In genomic region chr19:51183629-51184028, GRCh38 we compare ENCODE assay signal across 25 cellular contexts. TPM values are rescaled to one million over a fixed set of nuclear protein-coding genes. Genes with fewer than 3 reads are reported as not detected.
DNase-seq lines count a peak whose midpoint lies in the region; ATAC-seq and TF ChIP-seq lines count a peak whose summit lies in the region.
"Had no signal": no experiment of that assay in that cellular context is flagged by ENCODE, and none has a peak within 500 bp of the region (broad histone marks: within the 10 kb centered on the region; RNA-seq: fewer than 3 reads in every experiment).

No MANE protein-coding gene starts in this region.

- peak overlapping the region; percentile 64 for H3K27ac Mint-ChIP-seq in activated naive CD8-positive, alpha-beta T cell
- no peak overlapping the region for H3K27ac Mint-ChIP-seq in activated naive CD8-positive, alpha-beta T cell treated with anti-CD3 and anti-CD28 coated beads for 36 hours
- no peak overlapping the region for H3K27ac Mint-ChIP-seq in endothelial cell (ENCODE audit: unreplicated experiment)
- H3K27ac Mint-ChIP-seq: CD8-positive, alpha-beta T cell had no signal

- H3K4me3 ChIP-seq in neuronal stem cell (ENCODE audit: low read length in 2 of 2) (no peak overlapping the region), gastroesophageal sphincter (no peak overlapping the region)
- H3K4me3 ChIP-seq: PC-9, SJSA1 had no signal

- no peaks in the 10 kb centered on the region for H3K36me3 ChIP-seq in neuronal stem cell (replicated peaks in 1 of 2; ENCODE audit: control insufficient read depth in 2 of 2, insufficient read depth in 2 of 2, low read length in 2 of 2)
- H3K36me3 ChIP-seq in gastroesophageal sphincter = no peaks in the 10 kb centered on the region
- H3K36me3 ChIP-seq: SJSA1 had no signal

- H2BK5ac ChIP-seq in neuronal stem cell (ENCODE audit: low read length) = peak overlapping the region; percentile 49

- peaks cover 3% of the 10 kb centered on the region for H3K4me1 Mint-ChIP-seq in activated naive CD8-positive, alpha-beta T cell (ENCODE audit: low read depth)
- peaks cover 2% of the 10 kb centered on the region for H3K4me1 Mint-ChIP-seq in activated naive CD8-positive, alpha-beta T cell treated with anti-CD3 and anti-CD28 coated beads for 36 hours
- H3K4me1 Mint-ChIP-seq in endothelial cell (ENCODE audit: unreplicated experiment) = peaks cover 13% of the 10 kb centered on the region

- no peak overlapping the region for H2BK12ac ChIP-seq in neuronal stem cell (ENCODE audit: low read length)

- H2AFZ ChIP-seq in neuronal stem cell (ENCODE audit: low read length) = no peak overlapping the region
- H2AFZ ChIP-seq: PC-9 had no signal

- TF ChIP-seq CTCF in endothelial cell (IDR thresholded peaks at IDR 0.05; ENCODE audit: unreplicated experiment) = no peak
- no peak for TF ChIP-seq CTCF in gastroesophageal sphincter (IDR thresholded peaks at IDR 0.05)

- TF ChIP-seq POLR2A in gastroesophageal sphincter (IDR thresholded peaks at IDR 0.05) = no peak

- H4K8ac ChIP-seq in neuronal stem cell (ENCODE audit: low read depth, low read length) = no peak overlapping the region

- no peak overlapping the region for H3K4ac ChIP-seq in neuronal stem cell (ENCODE audit: low read length)

- H3K9ac ChIP-seq in neuronal stem cell (ENCODE audit: low read depth, low read length, poor library complexity) = no peak overlapping the region

- H3K4me1 ChIP-seq in neuronal stem cell (ENCODE audit: control insufficient read depth in 2 of 2, insufficient read depth in 1 of 2, low read depth in 1 of 2, low read length in 2 of 2) (no peaks in the 10 kb centered on the region), gastroesophageal sphincter (no peaks in the 10 kb centered on the region)
- H3K4me1 ChIP-seq: SJSA1 had no signal

- no peak overlapping the region for H2AK5ac ChIP-seq in neuronal stem cell (ENCODE audit: low read depth, low read length)

- peaks cover 2% of the 10 kb centered on the region for H3K79me1 ChIP-seq in neuronal stem cell (ENCODE audit: low read depth, low read length)

- WGBS in neuronal stem cell (ENCODE audit: extremely low coverage in 2 of 2, insufficient read length in 2 of 2, insufficient replicate concordance in 1 of 2), 2 donors = no CpG with 5 or more reads among the region's 8 CpGs
- WGBS in gastroesophageal sphincter (ENCODE audit: low coverage in 1 of 2), 2 donors = 40 to 81% methylated on average over 3 of the region's 8 CpGs

- no peak overlapping the region for H3K4me3 Mint-ChIP-seq in activated naive CD8-positive, alpha-beta T cell
- no peak overlapping the region for H3K4me3 Mint-ChIP-seq in activated naive CD8-positive, alpha-beta T cell treated with anti-CD3 and anti-CD28 coated beads for 36 hours
- peak overlapping the region; percentile 71 for H3K4me3 Mint-ChIP-seq in endothelial cell (ENCODE audit: unreplicated experiment)
- H3K4me3 Mint-ChIP-seq: CD8-positive, alpha-beta T cell had no signal

- no peak overlapping the region for H2BK120ac ChIP-seq in neuronal stem cell (ENCODE audit: low read depth, low read length)

- no peaks in the 10 kb centered on the region for H3K9me3 Mint-ChIP-seq in activated naive CD8-positive, alpha-beta T cell (ENCODE audit: low read depth)
- H3K9me3 Mint-ChIP-seq in activated naive CD8-positive, alpha-beta T cell treated with anti-CD3 and anti-CD28 coated beads for 36 hours = no peaks in the 10 kb centered on the region
- no peaks in the 10 kb centered on the region for H3K9me3 Mint-ChIP-seq in endothelial cell (ENCODE audit: unreplicated experiment)
- H3K9me3 Mint-ChIP-seq: CD8-positive, alpha-beta T cell had no signal

- peaks cover 8% of the 10 kb centered on the region for H3K27me3 Mint-ChIP-seq in activated naive CD8-positive, alpha-beta T cell
- H3K27me3 Mint-ChIP-seq in activated naive CD8-positive, alpha-beta T cell treated with anti-CD3 and anti-CD28 coated beads for 36 hours = peaks cover 22% of the 10 kb centered on the region
- peaks cover 10% of the 10 kb centered on the region for H3K27me3 Mint-ChIP-seq in endothelial cell (ENCODE audit: unreplicated experiment)

- peaks cover 0 to 40% (median 7%) of the 10 kb centered on the region in 3 experiments for H3K27me3 ChIP-seq in neuronal stem cell (ENCODE audit: control insufficient read depth in 3 of 3, insufficient read depth in 3 of 3, low read depth in 1 of 3, low read length in 3 of 3)
- H3K27me3 ChIP-seq in gastroesophageal sphincter = peaks cover 49% of the 10 kb centered on the region

- no peak for TF ChIP-seq EP300 in gastroesophageal sphincter (IDR thresholded peaks at IDR 0.05)

- H3K4me2 ChIP-seq in neuronal stem cell (ENCODE audit: insufficient read depth, low read length, poor library complexity, severe bottlenecking) = no peak overlapping the region
- H3K4me2 ChIP-seq: PC-9 had no signal

- ATAC-seq in GM21526 (IDR thresholded peaks at IDR 0.05; ENCODE audit: low FRiP score, unreplicated experiment) (no peak), gastroesophageal sphincter (no peak)
- ATAC-seq: CD8-positive, alpha-beta T cell; Right ventricle myocardium inferior had no signal

- no peak overlapping the region for H4K91ac ChIP-seq in neuronal stem cell (ENCODE audit: low read depth, low read length, poor library complexity)

- no peaks in the 10 kb centered on the region for H3K36me3 Mint-ChIP-seq in activated naive CD8-positive, alpha-beta T cell
- H3K36me3 Mint-ChIP-seq in activated naive CD8-positive, alpha-beta T cell treated with anti-CD3 and anti-CD28 coated beads for 36 hours = no peaks in the 10 kb centered on the region
- no peaks in the 10 kb centered on the region for H3K36me3 Mint-ChIP-seq in endothelial cell (ENCODE audit: low read depth, unreplicated experiment)
- H3K36me3 Mint-ChIP-seq: CD8-positive, alpha-beta T cell had no signal

- no peak overlapping the region for H3K14ac ChIP-seq in neuronal stem cell (ENCODE audit: low read length)

- H3K27ac ChIP-seq in neuronal stem cell (replicated peaks; ENCODE audit: low read length) = no peak overlapping the region
- no peak overlapping the region for H3K27ac ChIP-seq in gastroesophageal sphincter
- H3K27ac ChIP-seq: PC-9, SJSA1 had no signal

- no peak overlapping the region for H2BK15ac ChIP-seq in neuronal stem cell (ENCODE audit: low read length)

- H3K9me3 ChIP-seq in neuronal stem cell (replicated peaks in 1 of 2; ENCODE audit: control insufficient read depth in 2 of 2, insufficient read depth in 1 of 2, low read depth in 1 of 2, low read length in 2 of 2) = peaks cover 0 to 7% of the 10 kb centered on the region in 2 donors
- H3K9me3 ChIP-seq in gastroesophageal sphincter = no peaks in the 10 kb centered on the region
- H3K9me3 ChIP-seq: SJSA1 had no signal

- no peak overlapping the region for H3K18ac ChIP-seq in neuronal stem cell (ENCODE audit: low read length)

- no peak overlapping the region for H3K23ac ChIP-seq in neuronal stem cell (ENCODE audit: low read depth, low read length, poor library complexity)

- no peak for DNase-seq in activated naive CD8-positive, alpha-beta T cell treated with anti-CD3 and anti-CD28 coated beads for 36 hours
- DNase-seq in endothelial cell (ENCODE audit: low spot score) = no peak
- no peak for DNase-seq in neuronal stem cell (ENCODE audit: low spot score)
- DNase-seq in NOMO-1 treated with dmso at 0.1 percent for 144 hours (lab: John Stamatoyannopoulos, UW; ENCODE audit: unreplicated experiment) = no peak
- DNase-seq: C1 segment of cervical spinal cord; CD8-positive, alpha-beta T cell; DMS79 treated with DMSO at 0.1 percent for 48 hours; H7; NCI-H1048; NCI-H1417; NCI-H1694; NCI-H2029 treated with DMSO at 0.1 percent for 48 hours; NCI-H446 treated with DMSO at 0.1 percent for 48 hours; NCI-H526; NCI-H82; NK-92 treated with Interleukin-12 subunit alpha and Interleukin-12 subunit beta, amount 100 ng/mL, for 24 hours; PC-9 had no signal

RNA-seq across cellular contexts. Expression of gene CD33, which starts 41.3 kb away (rescaled TPM):
- under 1 TPM; 0.24 to 0.62 TPM for total RNA-seq in activated naive CD8-positive, alpha-beta T cell treated with anti-CD3 and anti-CD28 coated beads for 36 hours
- 21.7 TPM for total RNA-seq in endothelial cell (ENCODE audit: unreplicated experiment)
- not detected for polyA plus RNA-seq in neuronal stem cell (2013, experiment 1 of 2)
- polyA plus RNA-seq in neuronal stem cell (2013, experiment 2 of 2) = not detected
- 1 to 10 TPM; 1.8 to 7.0 (median 2.8) TPM for total RNA-seq in gastroesophageal sphincter
- total RNA-seq: CD8-positive, alpha-beta T cell; HT-29; PC-9; SJSA1 had no signal

RNA-seq across cellular contexts. Expression of gene SIGLEC7, which starts 41.5 kb away (rescaled TPM):
- total RNA-seq in activated naive CD8-positive, alpha-beta T cell treated with anti-CD3 and anti-CD28 coated beads for 36 hours = not detected
- not detected for total RNA-seq in endothelial cell (ENCODE audit: unreplicated experiment)
- not detected for polyA plus RNA-seq in neuronal stem cell (2013, experiment 1 of 2)
- not detected for polyA plus RNA-seq in neuronal stem cell (2013, experiment 2 of 2)
- total RNA-seq in gastroesophageal sphincter = 1 to 10 TPM in 2 of 4 donors, under 1 TPM in 1, not detected in 1; 0.46 to 4.4 (median 2.8) TPM
- total RNA-seq: A172; CD8-positive, alpha-beta T cell; H7; HT-29; PC-9; RPMI7951; SJSA1 had no signal

RNA-seq across cellular contexts. Expression of gene SIGLEC9, which starts 58.9 kb away (rescaled TPM):
- 1 to 10 TPM; 1.3 to 1.6 TPM for total RNA-seq in activated naive CD8-positive, alpha-beta T cell treated with anti-CD3 and anti-CD28 coated beads for 36 hours
- total RNA-seq in endothelial cell (ENCODE audit: unreplicated experiment) (0.82 TPM), gastroesophageal sphincter (1 to 10 TPM in 3 of 4 donors, under 1 TPM in 1; 0.62 to 9.2 (median 4.0) TPM)
- 0.01 TPM for polyA plus RNA-seq in neuronal stem cell (2013, experiment 1 of 2)
- not detected for polyA plus RNA-seq in neuronal stem cell (2013, experiment 2 of 2)
- total RNA-seq: A172, H7, HT-29, PC-9, RPMI7951, SJSA1 had no signal
